ENCODE assay signal across 8 cellular contexts in the genomic region with DNA sequence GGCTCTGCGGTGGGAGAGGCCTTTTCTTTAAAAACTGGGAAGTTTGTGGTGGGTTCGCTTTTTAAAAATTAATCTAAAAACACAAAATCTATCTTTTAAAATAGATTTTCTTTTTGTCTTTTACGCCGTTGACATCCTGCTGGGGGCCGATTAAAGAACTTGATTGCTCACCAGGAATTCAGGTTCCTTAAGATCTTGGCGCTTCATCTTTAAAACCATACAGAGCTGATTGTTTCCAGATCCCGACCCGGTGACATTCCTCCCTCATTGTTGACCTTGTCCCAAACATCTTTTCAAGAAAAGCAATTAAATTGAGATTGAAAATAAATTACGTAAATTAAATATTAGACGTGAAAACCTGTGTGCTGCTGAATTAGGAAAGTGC. TPM values are rescaled to one million over a fixed set of nuclear protein-coding genes. Genes with fewer than 3 reads are reported as not detected.
DNase-seq lines count a peak whose midpoint lies in the region; ATAC-seq, FAIRE-seq and TF ChIP-seq lines count a peak whose summit lies in the region.

No MANE protein-coding gene starts in this region.

- no peaks in the 10 kb centered on the region for H3K9me3 Mint-ChIP-seq in IgD-negative memory B cell

- DNase-seq in AG04449 (ENCODE audit: low read depth, low spot score) (no peak), colonic mucosa (no peak), HTR-8/SVneo (ENCODE audit: insufficient read length, low spot score) (no peak), GM12891 (ENCODE audit: insufficient read length, low spot score) (no peak)
- DNase-seq in stimulated activated naive CD4-positive, alpha-beta T cell (lab: John Stamatoyannopoulos, UW), result no peak

- CTCF ChIA-PET in AG04449 (lab: Yijun Ruan, JAX), result interaction anchor here (0.8 to 40.8 kb wide), 7 partner anchors 9 to 64 kb away, joined by 4 to 1203 read pairs (median 7); no protein-coding TSS in a partner anchor

- intact Hi-C loops in colonic mucosa (cut with DNase I), result no loop called here

- POLR2A ChIA-PET in AG04449 (lab: Yijun Ruan, JAX), result interaction anchor here (0.8 to 2.5 kb wide), 7 partner anchors 15 to 82 kb away, joined by 3 to 10 read pairs (median 5); partner anchors contain the start of gene PHGDH

- no peaks in the 10 kb centered on the region for H3K36me3 Mint-ChIP-seq in IgD-negative memory B cell

- H3K27me3 Mint-ChIP-seq in IgD-negative memory B cell, result peaks cover 55% of the 10 kb centered on the region

- H3K27ac ChIP-seq in colonic mucosa, result peak overlapping the region; percentile 79
- peak overlapping the region; percentile 80 for H3K27ac ChIP-seq in muscle layer of colon (ENCODE audit: low read depth, low read length)

- H3K27me3 ChIP-seq in colonic mucosa (no peaks in the 10 kb centered on the region), muscle layer of colon (ENCODE audit: control insufficient read depth in 1 of 2, insufficient read depth in 2 of 2, low read length in 2 of 2) (no peaks in the 10 kb centered on the region)

- H3K4me1 Mint-ChIP-seq in IgD-negative memory B cell, result peaks cover 0 to 6% (median 0%) of the 10 kb centered on the region in 3 donors

- H3K36me3 ChIP-seq in colonic mucosa (no peaks in the 10 kb centered on the region), muscle layer of colon (ENCODE audit: insufficient read depth, low read length) (no peaks in the 10 kb centered on the region)

- FAIRE-seq in HTR-8/SVneo (lab: Jason Lieb, UNC) (no peak), GM12891 (lab: Jason Lieb, UNC) (no peak)

- H3K4me3 Mint-ChIP-seq in IgD-negative memory B cell, result peak overlapping the region; percentile 55 to 93 (median 82)

- H3K9me3 ChIP-seq in colonic mucosa (no peaks in the 10 kb centered on the region), muscle layer of colon (ENCODE audit: low read length) (no peaks in the 10 kb centered on the region)

- H3K4me1 ChIP-seq in colonic mucosa (no peaks in the 10 kb centered on the region), muscle layer of colon (ENCODE audit: insufficient read depth, low read length) (peaks cover 12% of the 10 kb centered on the region)

- TF ChIP-seq CTCF in AG04449 (IDR thresholded peaks at IDR 0.05; ENCODE audit: insufficient read depth, low read length, missing control alignments) (no peak), colonic mucosa (IDR thresholded peaks at IDR 0.05) (no peak)

- no peak for TF ChIP-seq POLR2A in GM12891 (IDR thresholded peaks at IDR 0.05; ENCODE audit: low read depth, low read length)

- H3K4me3 ChIP-seq in AG04449 (ENCODE audit: low read depth, low read length), result peak overlapping the region; percentile 62
- peak overlapping the region; percentile 64 for H3K4me3 ChIP-seq in colonic mucosa
- peak overlapping the region; percentile 82 to 89 for H3K4me3 ChIP-seq in muscle layer of colon (ENCODE audit: low read depth in 1 of 2, low read length in 2 of 2)

- peak overlapping the region; percentile 60 to 72 for H3K9ac ChIP-seq in colonic mucosa (ENCODE audit: low read depth in 2 of 2, low read length in 2 of 2)
- peak overlapping the region; percentile 30 for H3K9ac ChIP-seq in muscle layer of colon (ENCODE audit: low read length)

- H3K27ac Mint-ChIP-seq in IgD-negative memory B cell, result no peak overlapping the region

- ATAC-seq in HG02610 (IDR thresholded peaks at IDR 0.05; ENCODE audit: unreplicated experiment), result no peak

TF ChIP-seq in GM12891, 5 proteins besides CTCF, POLR2A, EP300 and RAD21:
- TF ChIP-seq TAF1 (IDR thresholded peaks at IDR 0.05; ENCODE audit: low read depth, low read length), result no peak
- no peak for TF ChIP-seq SPI1 (IDR thresholded peaks at IDR 0.05; ENCODE audit: low read depth, low read length)
- TF ChIP-seq POU2F2 (IDR thresholded peaks at IDR 0.05; ENCODE audit: low read depth, low read length), result no peak
TF ChIP-seq in GM12891: peak in this region for 0.

RNA-seq across cellular contexts. Expression of gene ZNF697, which starts 0.5 kb away (rescaled TPM):
- polyA plus RNA-seq in IgD-negative memory B cell, result not detected
- total RNA-seq in colonic mucosa, result 1 to 10 TPM; 2.1 to 3.2 TPM
- polyA plus RNA-seq in GM12891 (2012; ENCODE audit: low read depth, missing spikeins), result 0.33 TPM
